In the genomic region with DNA sequence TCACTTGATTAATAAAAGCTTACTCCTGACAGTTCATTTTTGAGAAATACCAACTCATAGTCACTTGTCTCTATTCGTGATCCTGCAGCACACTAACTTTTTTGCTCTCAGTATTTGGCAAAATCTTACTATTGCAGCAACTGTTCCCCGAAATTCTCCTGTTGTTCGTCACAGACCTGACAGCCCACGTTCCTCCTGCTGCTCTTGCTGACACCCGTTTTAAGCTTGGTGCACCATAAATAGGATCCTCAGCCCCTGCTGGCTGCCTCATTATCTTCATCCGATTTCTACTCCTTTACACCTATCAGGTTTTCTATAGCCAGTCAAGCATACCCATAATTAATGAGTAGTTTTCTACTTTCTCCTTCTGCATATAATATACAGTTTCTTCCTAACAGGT, we compare ENCODE assay signal across 20 cellular contexts.
DNase-seq lines count a peak whose midpoint lies in the region; ATAC-seq and TF ChIP-seq lines count a peak whose summit lies in the region.
"Had no signal": no experiment of that assay in that cellular context is flagged by ENCODE, and none has a peak within 500 bp of the region (broad histone marks: within the 10 kb centered on the region; RNA-seq: fewer than 3 reads in every experiment).

No MANE protein-coding gene starts in this region.

- DNase-seq in GM23338 (ENCODE audit: low spot score): peak; percentile 5
- peak in 33 of 61 donors; percentile 5 to 89 (median 34) for DNase-seq in caudate nucleus (lab: John Stamatoyannopoulos, UW)
- DNase-seq in posterior cingulate gyrus: peak in 6 of 10 donors; percentile 10 to 85 (median 36)
- DNase-seq in testis: no peak
- DNase-seq: ACHN; Caco-2; CD4-positive, CD25-positive, alpha-beta regulatory T cell; DMS153; HCEC 1CT; NCI-H146; NCI-H2081; NCI-H2227 treated with DMSO at 0.1 percent for 48 hours; NCI-H524 treated with DMSO at 0.1 percent for 48 hours; SHP77; SK-N-SH had no signal

- no peaks in the 10 kb centered on the region for H3K79me2 ChIP-seq in GM23338 (replicated peaks; ENCODE audit: insufficient read depth)

- H3K27ac ChIP-seq in GM23338 (ENCODE audit: low read depth) (no peak overlapping the region), caudate nucleus (ENCODE audit: low read depth, low read length) (no peak overlapping the region), gastroesophageal sphincter (peak overlapping the region in 1 of 4 donors; percentile 64), testis (no peak overlapping the region)

- no peaks in the 10 kb centered on the region for H3K4me1 Mint-ChIP-seq in GM23338
- H3K4me1 Mint-ChIP-seq: B cell; CD4-positive, CD25-positive, alpha-beta regulatory T cell had no signal

- peaks cover 3% of the 10 kb centered on the region; the same call in 1 of the 3 replicates for H3K9me3 Mint-ChIP-seq in GM23338

- H3K9me3 ChIP-seq in gastroesophageal sphincter: peaks cover 0 to 6% (median 0%) of the 10 kb centered on the region in 3 donors
- no peaks in the 10 kb centered on the region for H3K9me3 ChIP-seq in testis
- H3K9me3 ChIP-seq: Caco-2 had no signal

- peak; percentile 39; the same call in 2 of the 3 replicates for ATAC-seq in GM23338
- ATAC-seq in gastroesophageal sphincter: peak; percentile 74
- no peak for ATAC-seq in GM18519 (IDR thresholded peaks at IDR 0.05; ENCODE audit: low FRiP score, unreplicated experiment)
- ATAC-seq in GM18873 (IDR thresholded peaks at IDR 0.05; ENCODE audit: low FRiP score, unreplicated experiment): no peak
- ATAC-seq: K562 had no signal

- H3K4me3 Mint-ChIP-seq in GM23338: no peak overlapping the region
- H3K4me3 Mint-ChIP-seq: B cell; CD4-positive, CD25-positive, alpha-beta regulatory T cell had no signal

- TF ChIP-seq EP300 in gastroesophageal sphincter (IDR thresholded peaks at IDR 0.05): no peak

- H3K36me3 ChIP-seq in GM23338 (ENCODE audit: insufficient read depth): no peaks in the 10 kb centered on the region
- no peaks in the 10 kb centered on the region for H3K36me3 ChIP-seq in gastroesophageal sphincter
- H3K36me3 ChIP-seq in testis (ENCODE audit: low read depth, missing control alignments): no peaks in the 10 kb centered on the region

- 6 to 20% methylated on average over 6 of the region's 6 CpGs for WGBS in gastroesophageal sphincter (ENCODE audit: low coverage in 1 of 2), 2 donors
- WGBS in testis, 2 donors: 44 to 47% methylated on average over 6 of the region's 6 CpGs

- H3K4me3 ChIP-seq in GM23338: no peak overlapping the region
- H3K4me3 ChIP-seq in gastroesophageal sphincter: no peak overlapping the region
- H3K4me3 ChIP-seq in testis: no peak overlapping the region
- H3K4me3 ChIP-seq: K562 had no signal

- no peaks in the 10 kb centered on the region for H3F3A ChIP-seq in GM23338 (replicated peaks; ENCODE audit: low read depth)

- TF ChIP-seq POLR2A in gastroesophageal sphincter (IDR thresholded peaks at IDR 0.05): no peak
- TF ChIP-seq POLR2A in testis (IDR thresholded peaks at IDR 0.05): no peak

- H3K4me1 ChIP-seq in GM23338 (ENCODE audit: insufficient read depth) (no peaks in the 10 kb centered on the region), gastroesophageal sphincter (peaks cover 0 to 8% (median 0%) of the 10 kb centered on the region in 3 donors), testis (no peaks in the 10 kb centered on the region)
- H3K4me1 ChIP-seq: Caco-2 had no signal

- no peak overlapping the region for H3K4me2 ChIP-seq in GM23338
- H3K4me2 ChIP-seq: SK-N-SH had no signal

- no peak overlapping the region for H3K27ac Mint-ChIP-seq in GM23338
- H3K27ac Mint-ChIP-seq: B cell had no signal

- H2AFZ ChIP-seq in GM23338: no peak overlapping the region

- TF ChIP-seq CTCF in GM23338 (conservative IDR thresholded peaks at IDR 0.05; ENCODE audit: low read depth in 2 of 2): no peak
- TF ChIP-seq CTCF in gastroesophageal sphincter (IDR thresholded peaks at IDR 0.05): peak in 1 of 4 experiments; percentile 60
- TF ChIP-seq CTCF in testis (IDR thresholded peaks at IDR 0.05): no peak

- 0 out of 3 replicates have a peak, but pooled peaks cover under 1% of the 10 kb centered on the region for H3K36me3 Mint-ChIP-seq in GM23338 (ENCODE audit: low read depth)
- H3K36me3 Mint-ChIP-seq: CD4-positive, CD25-positive, alpha-beta regulatory T cell had no signal

- H3K27me3 ChIP-seq in GM23338 (ENCODE audit: insufficient read depth) (no peaks in the 10 kb centered on the region), gastroesophageal sphincter (no peaks in the 10 kb centered on the region), testis (no peaks in the 10 kb centered on the region)

- no peaks in the 10 kb centered on the region for H3K27me3 Mint-ChIP-seq in GM23338 (ENCODE audit: insufficient read depth, low read depth, poor library complexity)
- H3K27me3 Mint-ChIP-seq: B cell had no signal

- intact Hi-C loops in posterior cingulate gyrus (cut with DNase I) (no loop called here), testis (cut with DNase I; ENCODE audit: low total_unique reads) (no loop called here)

- H3K9me2 ChIP-seq in GM23338 (ENCODE audit: insufficient read depth): no peaks in the 10 kb centered on the region
- H3K9me2 ChIP-seq: SK-N-SH had no signal

- no peaks in the 10 kb centered on the region; the same call in 1 of the 2 replicates for H4K20me1 ChIP-seq in GM23338 (replicated peaks; ENCODE audit: insufficient read depth)

TF ChIP-seq in GM23338, 12 proteins besides CTCF, POLR2A, EP300 and RAD21 (continues in another document):
- TF ChIP-seq EZH2phosphoT487 (IDR thresholded peaks at IDR 0.05; ENCODE audit: unreplicated experiment) (no peak), STAT1 (IDR thresholded peaks at IDR 0.05; ENCODE audit: unreplicated experiment) (no peak), REST (IDR thresholded peaks at IDR 0.05; ENCODE audit: unreplicated experiment) (no peak), EZH2 (IDR thresholded peaks at IDR 0.05; ENCODE audit: low read depth, unreplicated experiment) (no peak), ETS1 (IDR thresholded peaks at IDR 0.05) (no peak), CREB1 (CRISPR knock-in tag; IDR thresholded peaks at IDR 0.05; ENCODE audit: low read depth) (no peak), ZNF331 (CRISPR knock-in tag; IDR thresholded peaks at IDR 0.05; ENCODE audit: low read depth) (no peak), NANOG (IDR thresholded peaks at IDR 0.05; ENCODE audit: borderline replicate concordance) (no peak)

Comparison
In these comparisons a context has a peak if more than half of its experiments do, and no peak if none do; other contexts are left out.
1. ATAC-seq: peak in GM23338 (single experiment) and gastroesophageal sphincter (single experiment); none in GM18519 (single experiment) and GM18873 (single experiment).